ENCODE assay signal across 18 cellular contexts in genomic region chr13:105207586-105208293, GRCh38.
DNase-seq lines count a peak whose midpoint lies in the region; ATAC-seq and TF ChIP-seq lines count a peak whose summit lies in the region.
"Had no signal": no experiment of that assay in that cellular context is flagged by ENCODE, and none has a peak within 500 bp of the region (broad histone marks: within the 10 kb centered on the region; RNA-seq: fewer than 3 reads in every experiment).

No MANE protein-coding gene starts in this region.

- no peak overlapping the region for H3K27ac ChIP-seq in spleen
- H3K27ac ChIP-seq: RWPE1, SJSA1 had no signal

- intact Hi-C loops in spleen (cut with DNase I; ENCODE audit: low total_unique reads), result no loop called here
- intact Hi-C loops in lower leg skin (cut with DNase I; ENCODE audit: low total_unique reads), result no loop called here

- TF ChIP-seq POLR2A in spleen (IDR thresholded peaks at IDR 0.05) (no peak), lower leg skin (IDR thresholded peaks at IDR 0.05) (no peak)

- H3K36me3 Mint-ChIP-seq in neural crest cell (ENCODE audit: low read depth), result no peaks in the 10 kb centered on the region
- H3K36me3 Mint-ChIP-seq: CD8-positive, alpha-beta T cell; IgD-negative memory B cell had no signal

- no peak for ATAC-seq in GM21381 (IDR thresholded peaks at IDR 0.05; ENCODE audit: unreplicated experiment)
- ATAC-seq: CD8-positive, alpha-beta T cell had no signal

- no peaks in the 10 kb centered on the region for H3K27me3 Mint-ChIP-seq in neural crest cell (ENCODE audit: low read depth)
- H3K27me3 Mint-ChIP-seq: IgD-negative memory B cell had no signal

- no peak overlapping the region for H3K9ac ChIP-seq in adipocyte (ENCODE audit: low read length)

- no peaks in the 10 kb centered on the region for H3K9me3 ChIP-seq in BE2C
- H3K9me3 ChIP-seq in adipocyte (ENCODE audit: control insufficient read depth, low read length), result peaks cover 3% of the 10 kb centered on the region
- H3K9me3 ChIP-seq in spleen, result no peaks in the 10 kb centered on the region
- H3K9me3 ChIP-seq: HAP-1, SJSA1 had no signal

- H3K9me3 Mint-ChIP-seq in neural crest cell, result peaks cover 10% of the 10 kb centered on the region
- H3K9me3 Mint-ChIP-seq: CD8-positive, alpha-beta T cell had no signal

- no peak overlapping the region for H3K4me3 ChIP-seq in BE2C (ENCODE audit: low read depth, low read length)
- H3K4me3 ChIP-seq in adipocyte (ENCODE audit: low read length), result no peak overlapping the region
- H3K4me3 ChIP-seq in epithelial cell of proximal tubule (ENCODE audit: low read depth, low read length), result no peak overlapping the region
- H3K4me3 ChIP-seq in spleen, result no peak overlapping the region
- no peak overlapping the region for H3K4me3 ChIP-seq in lower leg skin (ENCODE audit: low read depth, poor library complexity, severe bottlenecking)
- H3K4me3 ChIP-seq: HAP-1, SJSA1 had no signal

- H3K4me1 Mint-ChIP-seq in neural crest cell, result peaks cover 2% of the 10 kb centered on the region
- H3K4me1 Mint-ChIP-seq: IgD-negative memory B cell had no signal

- no peak overlapping the region for H3K4me3 Mint-ChIP-seq in neural crest cell
- H3K4me3 Mint-ChIP-seq: CD8-positive, alpha-beta T cell; IgD-negative memory B cell had no signal

- TF ChIP-seq CTCF in BE2C (IDR thresholded peaks at IDR 0.05; ENCODE audit: low read depth, low read length) (peak; percentile 25; the same call in 1 of the 2 replicates), epithelial cell of proximal tubule (conservative IDR thresholded peaks at IDR 0.05; ENCODE audit: low read depth, low read length) (peak; percentile 15), neural crest cell (conservative IDR thresholded peaks at IDR 0.05) (peak; percentile 36), spleen (IDR thresholded peaks at IDR 0.05 in 8 of 11, conservative IDR thresholded peaks at IDR 0.05 in 3 of 11) (no peak), lower leg skin (IDR thresholded peaks at IDR 0.05) (no peak)

- H3K36me3 ChIP-seq in BE2C, result no peaks in the 10 kb centered on the region
- no peaks in the 10 kb centered on the region for H3K36me3 ChIP-seq in adipocyte (ENCODE audit: control insufficient read depth, insufficient read depth, low read length, severe bottlenecking)
- H3K36me3 ChIP-seq in spleen, result no peaks in the 10 kb centered on the region
- H3K36me3 ChIP-seq: HAP-1, SJSA1 had no signal

- DNase-seq in BE2C (no peak), adipocyte (ENCODE audit: low read depth) (peak; percentile 59), epithelial cell of proximal tubule (ENCODE audit: low read depth) (no peak), neural crest cell (ENCODE audit: low read depth, low spot score) (no peak), NCI-H510A treated with DMSO at 0.1 percent for 48 hours (lab: John Stamatoyannopoulos, UW) (no peak), spleen (no peak), lower leg skin (ENCODE audit: low spot score in 2 of 2) (no peak)
- DNase-seq: CD8-positive, alpha-beta T cell; NCI-H1436; NCI-H2029 treated with DMSO at 0.1 percent for 48 hours; NCI-H2227 treated with DMSO at 0.1 percent for 48 hours; NCI-H526 treated with DMSO at 0.1 percent for 48 hours; NK-92 treated with Interleukin-12 subunit alpha and Interleukin-12 subunit beta, amount 100 ng/mL, for 24 hours had no signal

- H3K27me3 ChIP-seq in BE2C (no peaks in the 10 kb centered on the region), adipocyte (replicated peaks; ENCODE audit: control insufficient read depth, insufficient read depth, low read length) (no peaks in the 10 kb centered on the region), spleen (replicated peaks in 1 of 7) (no peaks in the 10 kb centered on the region)
- H3K27me3 ChIP-seq: SJSA1 had no signal

- 57 to 79% (median 70%) methylated on average over 4 of the region's 4 CpGs for WGBS in spleen, 5 donors
- WGBS in lower leg skin, 2 donors, result 44 to 59% methylated on average over 4 of the region's 4 CpGs

- H3K27ac Mint-ChIP-seq in neural crest cell (ENCODE audit: unreplicated experiment), result no peak overlapping the region
- H3K27ac Mint-ChIP-seq: CD8-positive, alpha-beta T cell; IgD-negative memory B cell had no signal

- H3K4me1 ChIP-seq in BE2C, result no peaks in the 10 kb centered on the region
- no peaks in the 10 kb centered on the region for H3K4me1 ChIP-seq in adipocyte (ENCODE audit: control insufficient read depth, insufficient read depth, low read length)
- no peaks in the 10 kb centered on the region for H3K4me1 ChIP-seq in spleen
- H3K4me1 ChIP-seq: HAP-1, SJSA1 had no signal

Comparison
In these comparisons a context has a peak if more than half of its experiments do, and no peak if none do; other contexts are left out.
1. CTCF ChIP-seq: peak in BE2C (single experiment), epithelial cell of proximal tubule (single experiment) and neural crest cell (single experiment); none in spleen (0 of 11) and lower leg skin (0 of 3).